In genomic region chr22:27218012-27218483, GRCh38 we compare ENCODE assay signal across 24 cellular contexts.
DNase-seq lines count a peak whose midpoint lies in the region; ATAC-seq lines count a peak whose summit lies in the region.
"Had no signal": no experiment of that assay in that cellular context is flagged by ENCODE, and none has a peak within 500 bp of the region (broad histone marks: within the 10 kb centered on the region; RNA-seq: fewer than 3 reads in every experiment).

No MANE protein-coding gene starts in this region.

- no peak for ATAC-seq in GM19463 (IDR thresholded peaks at IDR 0.05; ENCODE audit: unreplicated experiment)
- ATAC-seq: left colon; stimulated activated effector memory CD8-positive, alpha-beta T cell treated with anti-CD3 and anti-CD28 coated beads, Interleukin-12 subunit alpha, Interleukin-12 subunit beta, amount 100 ng/mL, for 72 hours had no signal

- H3K4me1 ChIP-seq in stomach smooth muscle (ENCODE audit: control insufficient read depth, insufficient read depth, low read length), result peaks cover 16% of the 10 kb centered on the region
- H3K4me1 ChIP-seq: gastrocnemius medialis, psoas muscle had no signal

- no peak overlapping the region for H3K4me3 ChIP-seq in stomach smooth muscle (ENCODE audit: low read length in 2 of 2)
- H3K4me3 ChIP-seq: gastrocnemius medialis, psoas muscle had no signal

- in situ Hi-C loops in G401 (cut with HindIII; ENCODE audit: low sequenced_read_pairs), result no loop called here

- H3K27me3 ChIP-seq in stomach smooth muscle (ENCODE audit: control insufficient read depth in 1 of 2, insufficient read depth in 2 of 2, low read length in 2 of 2), result no peaks in the 10 kb centered on the region

- H3K9me3 ChIP-seq in stomach smooth muscle (ENCODE audit: control insufficient read depth in 2 of 2, low read length in 2 of 2), result peaks cover 0 to 2% of the 10 kb centered on the region in 2 donors
- H3K9me3 ChIP-seq: gastrocnemius medialis had no signal

- peak overlapping the region; percentile 55 for H3K27ac ChIP-seq in stomach smooth muscle (ENCODE audit: low read length)
- H3K27ac ChIP-seq: 22Rv1, gastrocnemius medialis, psoas muscle had no signal

- H3K9ac ChIP-seq in stomach smooth muscle (ENCODE audit: low read length in 2 of 2), result no peak overlapping the region

- no peaks in the 10 kb centered on the region for H3K36me3 ChIP-seq in stomach smooth muscle (ENCODE audit: control insufficient read depth in 2 of 2, insufficient read depth in 2 of 2, low read length in 2 of 2)
- H3K36me3 ChIP-seq: gastrocnemius medialis had no signal

- DNase-seq in DMS153 (lab: John Stamatoyannopoulos, UW), result peak; percentile 27
- DNase-seq in DMS153 treated with DMSO at 0.1 percent for 48 hours (lab: John Stamatoyannopoulos, UW; ENCODE audit: unreplicated experiment), result no peak
- peak; percentile 40 for DNase-seq in NCI-H460 (ENCODE audit: extremely low read depth, low read depth)
- peak; percentile 43 for DNase-seq in iris pigment epithelial cell (ENCODE audit: low read depth)
- DNase-seq in G401 (ENCODE audit: low spot score), result no peak
- DNase-seq in HuH-7.5 (ENCODE audit: low spot score), result no peak
- DNase-seq: activated CD4-positive, alpha-beta T cell treated with anti-CD3 and anti-CD28 coated beads, Interleukin-2, amount 10 ng/mL, durations not matched to agents 24 days and 14 days; activated CD8-positive, alpha-beta memory T cell treated with anti-CD3 and anti-CD28 coated beads for 24 hours; activated T-cell treated with anti-CD3 and anti-CD28 coated beads for 4 hours; hippocampal formation; left colon; NCI-H1105 treated with DMSO at 0.1 percent for 48 hours; NCI-H187 treated with DMSO at 0.1 percent for 48 hours; NCI-H526 treated with DMSO at 0.1 percent for 48 hours; occipital lobe; SHP77 treated with DMSO at 0.1 percent for 48 hours; substantia nigra; T1000 had no signal

Comparison
In these comparisons a context has a peak if more than half of its experiments do, and no peak if none do; other contexts are left out.
1. DNase-seq: peak in DMS153 (single experiment), NCI-H460 (single experiment) and iris pigment epithelial cell (single experiment); none in DMS153 treated with DMSO at 0.1 percent for 48 hours (single experiment), G401 (single experiment) and HuH-7.5 (single experiment).